Comparison of ENCODE assay signal across 1 cellular context in the genomic region with DNA sequence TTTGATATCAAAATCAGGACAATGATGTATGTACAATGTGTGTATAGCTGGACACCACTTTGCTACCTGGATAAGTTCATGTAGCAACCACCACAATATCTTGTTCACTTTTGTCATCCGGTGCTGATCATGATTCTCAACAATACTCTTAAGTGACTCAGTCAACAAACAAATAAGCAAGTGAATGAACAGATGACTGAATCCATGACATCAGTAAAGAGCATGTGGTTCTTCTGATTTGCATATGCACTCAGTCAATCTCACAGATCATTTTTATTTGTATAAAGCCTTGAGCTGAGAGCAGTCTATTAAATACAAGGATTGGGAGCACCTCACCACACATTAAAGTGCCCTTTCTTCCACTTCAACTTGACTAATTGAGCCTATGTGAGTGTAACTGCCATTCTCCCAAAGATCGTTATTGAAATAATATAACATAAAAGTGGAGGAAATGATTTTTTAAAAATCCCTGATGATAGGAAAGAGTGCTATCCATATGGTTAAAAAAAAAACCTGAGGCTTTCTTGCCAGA.
TF ChIP-seq lines count a peak whose summit lies in the region.

No MANE protein-coding gene starts in this region.

TF ChIP-seq in GM12878, 131 proteins besides CTCF, POLR2A, EP300 and RAD21 (continued from another document):
- TF ChIP-seq, protein P1, sequence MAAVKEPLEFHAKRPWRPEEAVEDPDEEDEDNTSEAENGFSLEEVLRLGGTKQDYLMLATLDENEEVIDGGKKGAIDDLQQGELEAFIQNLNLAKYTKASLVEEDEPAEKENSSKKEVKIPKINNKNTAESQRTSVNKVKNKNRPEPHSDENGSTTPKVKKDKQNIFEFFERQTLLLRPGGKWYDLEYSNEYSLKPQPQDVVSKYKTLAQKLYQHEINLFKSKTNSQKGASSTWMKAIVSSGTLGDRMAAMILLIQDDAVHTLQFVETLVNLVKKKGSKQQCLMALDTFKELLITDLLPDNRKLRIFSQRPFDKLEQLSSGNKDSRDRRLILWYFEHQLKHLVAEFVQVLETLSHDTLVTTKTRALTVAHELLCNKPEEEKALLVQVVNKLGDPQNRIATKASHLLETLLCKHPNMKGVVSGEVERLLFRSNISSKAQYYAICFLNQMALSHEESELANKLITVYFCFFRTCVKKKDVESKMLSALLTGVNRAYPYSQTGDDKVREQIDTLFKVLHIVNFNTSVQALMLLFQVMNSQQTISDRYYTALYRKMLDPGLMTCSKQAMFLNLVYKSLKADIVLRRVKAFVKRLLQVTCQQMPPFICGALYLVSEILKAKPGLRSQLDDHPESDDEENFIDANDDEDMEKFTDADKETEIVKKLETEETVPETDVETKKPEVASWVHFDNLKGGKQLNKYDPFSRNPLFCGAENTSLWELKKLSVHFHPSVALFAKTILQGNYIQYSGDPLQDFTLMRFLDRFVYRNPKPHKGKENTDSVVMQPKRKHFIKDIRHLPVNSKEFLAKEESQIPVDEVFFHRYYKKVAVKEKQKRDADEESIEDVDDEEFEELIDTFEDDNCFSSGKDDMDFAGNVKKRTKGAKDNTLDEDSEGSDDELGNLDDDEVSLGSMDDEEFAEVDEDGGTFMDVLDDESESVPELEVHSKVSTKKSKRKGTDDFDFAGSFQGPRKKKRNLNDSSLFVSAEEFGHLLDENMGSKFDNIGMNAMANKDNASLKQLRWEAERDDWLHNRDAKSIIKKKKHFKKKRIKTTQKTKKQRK (IDR thresholded peaks at IDR 0.05; ENCODE audit: low read depth, low read length) = no peak
- no peak for TF ChIP-seq BCL11A (IDR thresholded peaks at IDR 0.05; ENCODE audit: low read depth, low read length)
- TF ChIP-seq ESRRA (IDR thresholded peaks at IDR 0.05; ENCODE audit: low read length) = no peak
- TF ChIP-seq PAX8 (IDR thresholded peaks at IDR 0.05) = no peak
- peak; percentile 75 for TF ChIP-seq ATF7 (IDR thresholded peaks at IDR 0.05; ENCODE audit: low read depth)
- TF ChIP-seq NFXL1 (IDR thresholded peaks at IDR 0.05; ENCODE audit: borderline replicate concordance) = no peak
